Comparison of ENCODE assay signal across 1 cellular context in the genomic region with DNA sequence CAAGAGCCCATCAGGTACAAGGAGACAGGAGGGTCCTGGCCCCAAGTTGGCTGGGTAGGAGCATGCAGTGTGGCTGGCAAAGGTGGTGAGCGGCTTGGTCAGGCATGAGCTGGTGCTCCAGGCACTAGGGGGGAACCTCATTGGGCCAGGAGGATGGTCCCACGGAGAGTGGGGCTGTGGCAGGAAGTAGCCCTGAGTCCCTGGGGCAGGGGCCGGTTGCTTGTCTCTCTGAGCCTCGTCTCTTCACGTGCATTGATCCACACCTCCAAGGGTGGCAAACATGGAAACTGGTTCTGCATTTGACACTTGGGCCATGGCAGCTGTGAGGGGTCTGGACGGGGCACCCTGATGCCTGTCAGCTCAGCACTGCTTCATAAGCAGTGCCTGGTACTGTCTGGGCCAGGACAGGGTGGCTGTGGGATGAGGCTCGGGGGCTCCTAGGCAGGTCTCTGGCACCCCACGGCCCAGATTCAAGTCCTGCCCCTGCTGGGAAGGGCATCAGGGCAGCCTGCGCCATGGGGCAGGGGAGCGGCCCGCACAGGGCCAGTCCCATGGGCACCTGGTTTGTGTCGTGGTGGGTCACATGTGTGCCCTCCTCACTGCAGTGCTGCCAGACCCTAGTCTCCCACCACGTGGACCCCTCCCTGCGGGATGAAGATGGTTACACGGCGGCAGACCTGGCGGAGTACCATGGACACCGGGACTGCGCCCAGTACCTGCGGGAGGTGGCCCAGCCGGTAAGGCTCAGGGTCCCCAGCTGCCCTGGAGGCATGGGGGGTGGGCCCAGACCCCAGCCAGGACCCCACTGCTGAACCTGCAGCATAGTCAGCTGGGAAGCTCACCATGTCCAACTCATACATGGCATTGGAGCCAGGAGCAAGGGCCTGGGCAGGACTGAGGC.
TF ChIP-seq lines count a peak whose summit lies in the region.

No MANE protein-coding gene starts in this region.

TF ChIP-seq in K562, 482 proteins besides CTCF, POLR2A, EP300 and RAD21:
- TF ChIP-seq CREBBP (IDR thresholded peaks at IDR 0.05; ENCODE audit: low read depth, low read length) (no peak), NBN (IDR thresholded peaks at IDR 0.05; ENCODE audit: low read depth) (no peak), NONO (IDR thresholded peaks at IDR 0.05; ENCODE audit: low read depth in 2 of 2, low read length in 1 of 2) (no peak), MBD2 (IDR thresholded peaks at IDR 0.05; ENCODE audit: borderline replicate concordance, low read depth) (no peak), FOXA3 (CRISPR knock-in tag; conservative IDR thresholded peaks at IDR 0.05 in 1 of 2, IDR thresholded peaks at IDR 0.05 in 1 of 2) (no peak), KAT2B (IDR thresholded peaks at IDR 0.05; ENCODE audit: low read depth, low read length) (no peak), ZSCAN32 (CRISPR knock-in tag; IDR thresholded peaks at IDR 0.05) (no peak), ELF1 (tag; IDR thresholded peaks at IDR 0.05) (no peak), KLF1 (tag; IDR thresholded peaks at IDR 0.05) (no peak), SAFB (IDR thresholded peaks at IDR 0.05; ENCODE audit: borderline replicate concordance, low read depth, low read length) (no peak), PHF20 (IDR thresholded peaks at IDR 0.05; ENCODE audit: partially characterized antibody) (no peak), ARID2 (IDR thresholded peaks at IDR 0.05) (no peak), GABPB2 (CRISPR knock-in tag; conservative IDR thresholded peaks at IDR 0.05) (no peak), NFE2 (IDR thresholded peaks at IDR 0.05; ENCODE audit: low read depth) (no peak), SRSF7 (optimal IDR thresholded peaks at IDR 0.05; ENCODE audit: low read depth, low read length) (no peak), ZBTB1 (CRISPR knock-in tag; IDR thresholded peaks at IDR 0.05; ENCODE audit: borderline replicate concordance, low read depth) (no peak), ETS2 (tag; IDR thresholded peaks at IDR 0.05; ENCODE audit: borderline replicate concordance, poor library complexity, severe bottlenecking) (no peak)
- TF ChIP-seq, protein P1, sequence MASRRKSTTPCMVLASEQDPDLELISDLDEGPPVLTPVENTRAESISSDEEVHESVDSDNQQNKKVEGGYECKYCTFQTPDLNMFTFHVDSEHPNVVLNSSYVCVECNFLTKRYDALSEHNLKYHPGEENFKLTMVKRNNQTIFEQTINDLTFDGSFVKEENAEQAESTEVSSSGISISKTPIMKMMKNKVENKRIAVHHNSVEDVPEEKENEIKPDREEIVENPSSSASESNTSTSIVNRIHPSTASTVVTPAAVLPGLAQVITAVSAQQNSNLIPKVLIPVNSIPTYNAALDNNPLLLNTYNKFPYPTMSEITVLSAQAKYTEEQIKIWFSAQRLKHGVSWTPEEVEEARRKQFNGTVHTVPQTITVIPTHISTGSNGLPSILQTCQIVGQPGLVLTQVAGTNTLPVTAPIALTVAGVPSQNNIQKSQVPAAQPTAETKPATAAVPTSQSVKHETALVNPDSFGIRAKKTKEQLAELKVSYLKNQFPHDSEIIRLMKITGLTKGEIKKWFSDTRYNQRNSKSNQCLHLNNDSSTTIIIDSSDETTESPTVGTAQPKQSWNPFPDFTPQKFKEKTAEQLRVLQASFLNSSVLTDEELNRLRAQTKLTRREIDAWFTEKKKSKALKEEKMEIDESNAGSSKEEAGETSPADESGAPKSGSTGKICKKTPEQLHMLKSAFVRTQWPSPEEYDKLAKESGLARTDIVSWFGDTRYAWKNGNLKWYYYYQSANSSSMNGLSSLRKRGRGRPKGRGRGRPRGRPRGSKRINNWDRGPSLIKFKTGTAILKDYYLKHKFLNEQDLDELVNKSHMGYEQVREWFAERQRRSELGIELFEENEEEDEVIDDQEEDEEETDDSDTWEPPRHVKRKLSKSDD (conservative IDR thresholded peaks at IDR 0.05; ENCODE audit: low read length): no peak
- TF ChIP-seq, protein P2, sequence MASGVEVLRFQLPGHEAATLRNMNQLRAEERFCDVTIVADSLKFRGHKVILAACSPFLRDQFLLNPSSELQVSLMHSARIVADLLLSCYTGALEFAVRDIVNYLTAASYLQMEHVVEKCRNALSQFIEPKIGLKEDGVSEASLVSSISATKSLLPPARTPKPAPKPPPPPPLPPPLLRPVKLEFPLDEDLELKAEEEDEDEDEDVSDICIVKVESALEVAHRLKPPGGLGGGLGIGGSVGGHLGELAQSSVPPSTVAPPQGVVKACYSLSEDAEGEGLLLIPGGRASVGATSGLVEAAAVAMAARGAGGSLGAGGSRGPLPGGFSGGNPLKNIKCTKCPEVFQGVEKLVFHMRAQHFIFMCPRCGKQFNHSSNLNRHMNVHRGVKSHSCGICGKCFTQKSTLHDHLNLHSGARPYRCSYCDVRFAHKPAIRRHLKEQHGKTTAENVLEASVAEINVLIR (CRISPR knock-in tag; IDR thresholded peaks at IDR 0.05): no peak
- TF ChIP-seq, protein P3, sequence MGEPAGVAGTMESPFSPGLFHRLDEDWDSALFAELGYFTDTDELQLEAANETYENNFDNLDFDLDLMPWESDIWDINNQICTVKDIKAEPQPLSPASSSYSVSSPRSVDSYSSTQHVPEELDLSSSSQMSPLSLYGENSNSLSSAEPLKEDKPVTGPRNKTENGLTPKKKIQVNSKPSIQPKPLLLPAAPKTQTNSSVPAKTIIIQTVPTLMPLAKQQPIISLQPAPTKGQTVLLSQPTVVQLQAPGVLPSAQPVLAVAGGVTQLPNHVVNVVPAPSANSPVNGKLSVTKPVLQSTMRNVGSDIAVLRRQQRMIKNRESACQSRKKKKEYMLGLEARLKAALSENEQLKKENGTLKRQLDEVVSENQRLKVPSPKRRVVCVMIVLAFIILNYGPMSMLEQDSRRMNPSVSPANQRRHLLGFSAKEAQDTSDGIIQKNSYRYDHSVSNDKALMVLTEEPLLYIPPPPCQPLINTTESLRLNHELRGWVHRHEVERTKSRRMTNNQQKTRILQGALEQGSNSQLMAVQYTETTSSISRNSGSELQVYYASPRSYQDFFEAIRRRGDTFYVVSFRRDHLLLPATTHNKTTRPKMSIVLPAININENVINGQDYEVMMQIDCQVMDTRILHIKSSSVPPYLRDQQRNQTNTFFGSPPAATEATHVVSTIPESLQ (CRISPR knock-in tag; IDR thresholded peaks at IDR 0.05): no peak
TF ChIP-seq in K562: peak in this region for 0.
